Comparison of ENCODE assay signal across 13 cellular contexts in genomic region chr9:89750117-89750551, GRCh38.
DNase-seq lines count a peak whose midpoint lies in the region; ATAC-seq and TF ChIP-seq lines count a peak whose summit lies in the region.
"Had no signal": no experiment of that assay in that cellular context is flagged by ENCODE, and none has a peak within 500 bp of the region (broad histone marks: within the 10 kb centered on the region; RNA-seq: fewer than 3 reads in every experiment).

No MANE protein-coding gene starts in this region.

- no peaks in the 10 kb centered on the region for H3K36me3 ChIP-seq in smooth muscle cell (ENCODE audit: low read depth)

- no peak for TF ChIP-seq CTCF in smooth muscle cell (IDR thresholded peaks at IDR 0.05; ENCODE audit: borderline replicate concordance, insufficient read depth, poor library complexity, severe bottlenecking)

- H3K4me2 ChIP-seq in smooth muscle cell, result peak overlapping the region; percentile 23

- no peak overlapping the region for H3K4me3 ChIP-seq in smooth muscle cell
- H3K4me3 ChIP-seq: SK-N-MC had no signal

- no peaks in the 10 kb centered on the region for H3K27me3 ChIP-seq in smooth muscle cell (ENCODE audit: low read depth)

- no peak for ATAC-seq in HG02981 (IDR thresholded peaks at IDR 0.05; ENCODE audit: unreplicated experiment)

- 27% methylated on average over 9 of the region's 9 CpGs for WGBS in smooth muscle cell (ENCODE audit: low lambda C conversion rate)

- DNase-seq in DMS153 (lab: John Stamatoyannopoulos, UW) (peak; percentile 41), DMS153 treated with DMSO at 0.1 percent for 48 hours (lab: John Stamatoyannopoulos, UW; ENCODE audit: unreplicated experiment) (no peak), SK-N-DZ (ENCODE audit: low spot score) (peak; percentile 54), iPS-NIHi11 (ENCODE audit: low spot score) (peak; percentile 30), smooth muscle cell (lab: John Stamatoyannopoulos, UW; ENCODE audit: unreplicated experiment) (no peak), NCI-H2196 (lab: John Stamatoyannopoulos, UW; ENCODE audit: unreplicated experiment) (no peak), NCI-H748 (lab: John Stamatoyannopoulos, UW; ENCODE audit: unreplicated experiment) (no peak)
- DNase-seq: activated CD4-positive, alpha-beta T cell treated with anti-CD3 and anti-CD28 coated beads, Interleukin-2, amount 50 U/mL, for 48 hours; GDM1; NCI-H1436 had no signal

- no peak overlapping the region for H3K9ac ChIP-seq in smooth muscle cell (ENCODE audit: low read depth)

- peak overlapping the region; percentile 32 for H3K27ac ChIP-seq in smooth muscle cell (ENCODE audit: low read depth)
- H3K27ac ChIP-seq: 22Rv1, SK-N-MC had no signal

- peaks cover 10% of the 10 kb centered on the region for H3F3A ChIP-seq in smooth muscle cell (ENCODE audit: low read depth)

- H4K20me1 ChIP-seq in smooth muscle cell (ENCODE audit: low read depth), result no peaks in the 10 kb centered on the region

- peaks cover 6% of the 10 kb centered on the region for H3K4me1 ChIP-seq in smooth muscle cell (ENCODE audit: low read depth)

- no peak overlapping the region for H2AFZ ChIP-seq in smooth muscle cell (ENCODE audit: low read depth)

- H3K79me2 ChIP-seq in smooth muscle cell (ENCODE audit: low read depth), result no peaks in the 10 kb centered on the region

- H3K9me3 ChIP-seq in smooth muscle cell (replicated peaks; ENCODE audit: low read depth), result no peaks in the 10 kb centered on the region

Comparison
In these comparisons a context has a peak if more than half of its experiments do, and no peak if none do; other contexts are left out.
1. DNase-seq: peak in DMS153 (single experiment), SK-N-DZ (single experiment) and iPS-NIHi11 (single experiment); none in DMS153 treated with DMSO at 0.1 percent for 48 hours (single experiment), smooth muscle cell (single experiment), NCI-H2196 (single experiment) and NCI-H748 (single experiment).